In the genomic region with DNA sequence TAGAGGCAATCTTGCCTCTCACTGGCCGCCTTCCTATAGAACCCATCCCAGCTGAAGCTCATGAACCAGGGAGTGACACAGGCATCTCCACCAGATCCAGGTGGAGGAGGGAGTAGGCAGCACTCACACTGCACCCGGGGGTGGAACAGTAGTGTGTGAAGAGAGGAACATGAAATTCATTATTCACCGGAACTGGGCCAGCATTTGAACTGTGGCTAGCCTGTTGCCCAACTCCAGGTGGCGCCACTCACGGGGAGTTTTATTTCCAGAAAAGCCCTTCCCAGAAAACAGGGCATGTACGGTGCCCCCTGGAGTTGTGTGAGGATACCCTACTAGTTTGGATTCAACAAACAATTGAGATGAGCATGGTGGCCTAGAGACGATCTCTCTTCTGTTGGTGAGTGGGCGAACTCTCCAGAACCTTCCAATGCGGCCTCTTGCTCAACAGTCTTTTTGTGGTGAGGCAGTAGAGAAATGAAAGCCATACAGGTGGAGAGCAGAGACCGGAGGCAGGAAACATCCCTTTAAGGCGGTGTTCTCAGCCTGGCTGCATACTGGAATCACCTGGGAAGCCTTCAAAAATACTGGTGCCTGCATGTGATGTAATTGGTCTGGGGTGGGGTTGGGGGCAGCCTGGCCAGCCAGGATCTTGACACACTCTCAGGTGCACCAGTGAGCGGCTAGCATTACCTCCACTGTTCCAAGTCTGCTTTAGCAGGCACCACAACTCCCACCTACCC, we compare ENCODE assay signal across 10 cellular contexts.
A peak's percentile ranks its signal among the peaks of the same experiment; 100 is the strongest.
DNase-seq lines count a peak whose midpoint lies in the region; ATAC-seq and TF ChIP-seq lines count a peak whose summit lies in the region.
"Had no signal": no experiment of that assay in that cellular context is flagged by ENCODE, and none has a peak within 500 bp of the region (broad histone marks: within the 10 kb centered on the region; RNA-seq: fewer than 3 reads in every experiment).

No MANE protein-coding gene starts in this region.

- H3K4me1 ChIP-seq in OCI-LY3 (ENCODE audit: low read length) (peaks cover 20% of the 10 kb centered on the region), upper lobe of right lung (peaks cover under 1% of the 10 kb centered on the region)

- H3K9me3 ChIP-seq in OCI-LY3 (ENCODE audit: insufficient read depth, low read length) = no peaks in the 10 kb centered on the region
- no peaks in the 10 kb centered on the region for H3K9me3 ChIP-seq in upper lobe of right lung

- H3K27me3 Mint-ChIP-seq in activated naive CD4-positive, alpha-beta T cell treated with anti-CD3 and anti-CD28 coated beads for 36 hours (ENCODE audit: low read depth) = peaks cover 5% of the 10 kb centered on the region

- peak; percentile 19 for DNase-seq in activated naive CD4-positive, alpha-beta T cell treated with anti-CD3 and anti-CD28 coated beads for 36 hours
- DNase-seq in activated naive CD4-positive, alpha-beta T cell treated with anti-CD3 and anti-CD28 coated beads, Interleukin-2, amount 50 U/mL, for 16 hours = no peak
- peak; percentile 16 for DNase-seq in fibroblast of mammary gland (ENCODE audit: low read depth)
- DNase-seq in upper lobe of right lung = no peak
- no peak for DNase-seq in cardiac septum (ENCODE audit: low spot score)
- DNase-seq in SHP77 treated with DMSO at 0.1 percent for 48 hours (lab: John Stamatoyannopoulos, UW) = no peak
- DNase-seq: CD4-positive, alpha-beta T cell; stimulated activated CD4-positive, alpha-beta T cell treated with anti-CD3 and anti-CD28 coated beads, Interleukin-1b, Interleukin-23, amount 100 ng/mL, for 48 hours had no signal

- H3K9ac ChIP-seq in OCI-LY3 (ENCODE audit: low read length) = no peak overlapping the region

- CTCF ChIA-PET in activated naive CD4-positive, alpha-beta T cell treated with anti-CD3 and anti-CD28 coated beads for 36 hours (lab: Charles Lee) = interaction anchor here (1.1 to 1.6 kb wide), 2 partner anchors 82 to 151 kb away, joined by 3 read pairs; no protein-coding TSS in a partner anchor

- H3K27ac Mint-ChIP-seq in activated naive CD4-positive, alpha-beta T cell treated with anti-CD3 and anti-CD28 coated beads for 36 hours = no peak overlapping the region
- H3K27ac Mint-ChIP-seq: CD4-positive, alpha-beta T cell had no signal

- H3K79me2 ChIP-seq in OCI-LY3 (ENCODE audit: low read length) = no peaks in the 10 kb centered on the region

- no peaks in the 10 kb centered on the region for H4K20me1 ChIP-seq in OCI-LY3 (ENCODE audit: insufficient read depth, low read length)

- no peak for ATAC-seq in upper lobe of right lung
- no peak for ATAC-seq in GM19395 (IDR thresholded peaks at IDR 0.05; ENCODE audit: unreplicated experiment)

- no peaks in the 10 kb centered on the region for H3K36me3 Mint-ChIP-seq in activated naive CD4-positive, alpha-beta T cell treated with anti-CD3 and anti-CD28 coated beads for 36 hours (ENCODE audit: low read depth)

- H3K27me3 ChIP-seq in OCI-LY3 (ENCODE audit: low read depth, low read length) (no peaks in the 10 kb centered on the region), upper lobe of right lung (no peaks in the 10 kb centered on the region)

- TF ChIP-seq CTCF in OCI-LY3 (IDR thresholded peaks at IDR 0.05; ENCODE audit: low read depth, low read length) (peak; percentile 94), fibroblast of mammary gland (conservative IDR thresholded peaks at IDR 0.05; ENCODE audit: control insufficient read depth, insufficient read depth, low read depth, low read length) (peak; percentile 49), upper lobe of right lung (IDR thresholded peaks at IDR 0.05) (peak; percentile 14)

- intact Hi-C loops in activated naive CD4-positive, alpha-beta T cell treated with anti-CD3 and anti-CD28 coated beads for 36 hours (cut with micrococcal nuclease) = loop anchor here (2.0 to 5.0 kb wide), 2 partner anchors 72 to 152 kb away; a partner anchor contains a TSS
- intact Hi-C loops in upper lobe of right lung (cut with DNase I) = no loop called here
- intact Hi-C loops in cardiac septum (cut with DNase I) = no loop called here

- H3K36me3 ChIP-seq in OCI-LY3 (replicated peaks; ENCODE audit: low read depth, low read length) (no peaks in the 10 kb centered on the region), upper lobe of right lung (no peaks in the 10 kb centered on the region)

- H3K4me3 ChIP-seq in OCI-LY3 (ENCODE audit: low read length) (no peak overlapping the region), fibroblast of mammary gland (ENCODE audit: control insufficient read depth, low read depth, low read length) (no peak overlapping the region), upper lobe of right lung (no peak overlapping the region)

- peak overlapping the region; percentile 37 for H2AFZ ChIP-seq in OCI-LY3 (ENCODE audit: low read depth, low read length)

- no peak overlapping the region for H3K4me2 ChIP-seq in OCI-LY3 (ENCODE audit: low read length)

- H3K4me1 Mint-ChIP-seq in activated naive CD4-positive, alpha-beta T cell treated with anti-CD3 and anti-CD28 coated beads for 36 hours (ENCODE audit: low read depth) = no peaks in the 10 kb centered on the region

- no peak overlapping the region for H3K4me3 Mint-ChIP-seq in activated naive CD4-positive, alpha-beta T cell treated with anti-CD3 and anti-CD28 coated beads for 36 hours
- H3K4me3 Mint-ChIP-seq: CD4-positive, alpha-beta T cell had no signal

- H3K27ac ChIP-seq in OCI-LY3 (ENCODE audit: low read length) (no peak overlapping the region), upper lobe of right lung (no peak overlapping the region)

- no peaks in the 10 kb centered on the region for H3K9me3 Mint-ChIP-seq in activated naive CD4-positive, alpha-beta T cell treated with anti-CD3 and anti-CD28 coated beads for 36 hours
- H3K9me3 Mint-ChIP-seq: CD4-positive, alpha-beta T cell had no signal

Comparison
In these comparisons a context has a peak if more than half of its experiments do, and no peak if none do; other contexts are left out.
1. DNase-seq: peak in activated naive CD4-positive, alpha-beta T cell treated with anti-CD3 and anti-CD28 coated beads for 36 hours (single experiment) and fibroblast of mammary gland (single experiment); none in activated naive CD4-positive, alpha-beta T cell treated with anti-CD3 and anti-CD28 coated beads, Interleukin-2, amount 50 U/mL, for 16 hours (single experiment), upper lobe of right lung (single experiment), cardiac septum (single experiment) and SHP77 treated with DMSO at 0.1 percent for 48 hours (single experiment).
2. CTCF ChIP-seq: peak in every context shown above with its lines; median percentile 94 in OCI-LY3; 49 in fibroblast of mammary gland; 14 in upper lobe of right lung.